Comparison of ENCODE assay signal across 1 cellular context in the genomic region with DNA sequence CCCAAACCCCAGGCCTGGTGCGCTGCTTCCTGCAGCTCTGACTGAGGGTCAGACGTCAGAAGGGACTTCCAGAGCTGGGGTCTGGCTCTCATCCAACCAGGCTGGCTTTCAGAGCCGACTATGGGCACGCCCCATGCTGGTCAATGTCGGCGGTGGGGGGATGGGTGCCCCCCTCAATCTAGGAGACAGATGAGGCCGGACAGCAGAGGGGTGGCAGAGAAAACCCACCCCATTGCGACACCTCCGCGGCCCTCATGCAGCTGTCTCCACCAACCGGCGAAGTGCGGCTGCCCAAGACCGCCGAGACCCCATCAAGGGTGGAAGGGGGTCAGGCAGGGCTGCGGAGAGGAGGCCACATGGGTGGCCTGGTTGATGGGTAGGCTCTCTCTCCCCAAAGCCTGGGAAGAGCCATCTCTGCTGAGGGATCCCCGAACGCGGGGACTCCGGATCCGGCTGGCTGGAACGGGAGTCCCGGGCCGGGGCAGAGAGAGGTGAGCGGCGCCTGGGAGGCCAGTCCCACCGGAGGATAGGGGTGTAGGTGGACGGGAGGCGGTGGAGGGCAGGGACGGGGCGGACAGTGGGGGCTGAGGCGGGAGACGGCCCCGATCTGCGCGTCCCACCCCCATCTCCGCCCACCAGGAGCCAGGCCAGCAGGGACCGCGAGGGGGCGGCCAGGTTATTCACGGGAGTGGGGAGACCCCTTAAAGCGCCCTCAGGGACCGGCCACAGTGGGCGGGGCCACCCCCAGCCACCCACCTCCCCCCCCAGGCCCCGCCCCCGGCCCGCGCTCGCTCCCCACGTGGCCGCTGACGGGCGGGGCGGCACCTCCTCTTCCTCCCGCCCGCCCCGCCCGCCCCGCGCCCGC.
TF ChIP-seq lines count a peak whose summit lies in the region.

A gene (plus strand): TSS at position 864 of the 865 bp plus-strand sequence. CDS start 11,748 bp downstream, outside the sequence.

TF ChIP-seq in HepG2, 621 proteins besides CTCF, POLR2A, EP300 and RAD21 (continued from another document and continues in another):
- TF ChIP-seq, protein P1, sequence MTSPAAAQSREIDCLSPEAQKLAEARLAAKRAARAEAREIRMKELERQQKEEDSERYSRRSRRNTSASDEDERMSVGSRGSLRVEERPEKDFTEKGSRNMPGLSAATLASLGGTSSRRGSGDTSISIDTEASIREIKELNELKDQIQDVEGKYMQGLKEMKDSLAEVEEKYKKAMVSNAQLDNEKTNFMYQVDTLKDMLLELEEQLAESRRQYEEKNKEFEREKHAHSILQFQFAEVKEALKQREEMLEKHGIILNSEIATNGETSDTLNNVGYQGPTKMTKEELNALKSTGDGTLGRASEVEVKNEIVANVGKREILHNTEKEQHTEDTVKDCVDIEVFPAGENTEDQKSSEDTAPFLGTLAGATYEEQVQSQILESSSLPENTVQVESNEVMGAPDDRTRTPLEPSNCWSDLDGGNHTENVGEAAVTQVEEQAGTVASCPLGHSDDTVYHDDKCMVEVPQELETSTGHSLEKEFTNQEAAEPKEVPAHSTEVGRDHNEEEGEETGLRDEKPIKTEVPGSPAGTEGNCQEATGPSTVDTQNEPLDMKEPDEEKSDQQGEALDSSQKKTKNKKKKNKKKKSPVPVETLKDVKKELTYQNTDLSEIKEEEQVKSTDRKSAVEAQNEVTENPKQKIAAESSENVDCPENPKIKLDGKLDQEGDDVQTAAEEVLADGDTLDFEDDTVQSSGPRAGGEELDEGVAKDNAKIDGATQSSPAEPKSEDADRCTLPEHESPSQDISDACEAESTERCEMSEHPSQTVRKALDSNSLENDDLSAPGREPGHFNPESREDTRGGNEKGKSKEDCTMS (CRISPR knock-in tag; conservative IDR thresholded peaks at IDR 0.05): no peak
- peak; percentile 27; the same call in 1 of the 2 replicates for TF ChIP-seq YEATS4 (CRISPR knock-in tag; IDR thresholded peaks at IDR 0.05; ENCODE audit: borderline replicate concordance)
- TF ChIP-seq ZNF572 (CRISPR knock-in tag; IDR thresholded peaks at IDR 0.05): no peak
- TF ChIP-seq ZNF33B (CRISPR knock-in tag; IDR thresholded peaks at IDR 0.05): 0 out of 2 replicates have a peak, but pooled peaks have one; percentile 22
- 0 out of 2 replicates have a peak, but pooled peaks have one; percentile 43 for TF ChIP-seq PHF21A (CRISPR knock-in tag; IDR thresholded peaks at IDR 0.05)
- TF ChIP-seq HDAC1 (CRISPR knock-in tag; IDR thresholded peaks at IDR 0.05): peak; percentile 59
- TF ChIP-seq, protein P2, sequence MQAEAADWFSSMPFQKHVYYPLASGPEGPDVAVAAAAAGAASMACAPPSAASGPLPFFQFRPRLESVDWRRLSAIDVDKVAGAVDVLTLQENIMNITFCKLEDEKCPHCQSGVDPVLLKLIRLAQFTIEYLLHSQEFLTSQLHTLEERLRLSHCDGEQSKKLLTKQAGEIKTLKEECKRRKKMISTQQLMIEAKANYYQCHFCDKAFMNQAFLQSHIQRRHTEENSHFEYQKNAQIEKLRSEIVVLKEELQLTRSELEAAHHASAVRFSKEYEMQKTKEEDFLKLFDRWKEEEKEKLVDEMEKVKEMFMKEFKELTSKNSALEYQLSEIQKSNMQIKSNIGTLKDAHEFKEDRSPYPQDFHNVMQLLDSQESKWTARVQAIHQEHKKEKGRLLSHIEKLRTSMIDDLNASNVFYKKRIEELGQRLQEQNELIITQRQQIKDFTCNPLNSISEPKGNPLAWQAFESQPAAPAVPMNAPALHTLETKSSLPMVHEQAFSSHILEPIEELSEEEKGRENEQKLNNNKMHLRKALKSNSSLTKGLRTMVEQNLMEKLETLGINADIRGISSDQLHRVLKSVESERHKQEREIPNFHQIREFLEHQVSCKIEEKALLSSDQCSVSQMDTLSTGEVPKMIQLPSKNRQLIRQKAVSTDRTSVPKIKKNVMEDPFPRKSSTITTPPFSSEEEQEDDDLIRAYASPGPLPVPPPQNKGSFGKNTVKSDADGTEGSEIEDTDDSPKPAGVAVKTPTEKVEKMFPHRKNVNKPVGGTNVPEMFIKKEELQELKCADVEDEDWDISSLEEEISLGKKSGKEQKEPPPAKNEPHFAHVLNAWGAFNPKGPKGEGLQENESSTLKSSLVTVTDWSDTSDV (CRISPR knock-in tag; IDR thresholded peaks at IDR 0.05): no peak
- TF ChIP-seq, protein P3, sequence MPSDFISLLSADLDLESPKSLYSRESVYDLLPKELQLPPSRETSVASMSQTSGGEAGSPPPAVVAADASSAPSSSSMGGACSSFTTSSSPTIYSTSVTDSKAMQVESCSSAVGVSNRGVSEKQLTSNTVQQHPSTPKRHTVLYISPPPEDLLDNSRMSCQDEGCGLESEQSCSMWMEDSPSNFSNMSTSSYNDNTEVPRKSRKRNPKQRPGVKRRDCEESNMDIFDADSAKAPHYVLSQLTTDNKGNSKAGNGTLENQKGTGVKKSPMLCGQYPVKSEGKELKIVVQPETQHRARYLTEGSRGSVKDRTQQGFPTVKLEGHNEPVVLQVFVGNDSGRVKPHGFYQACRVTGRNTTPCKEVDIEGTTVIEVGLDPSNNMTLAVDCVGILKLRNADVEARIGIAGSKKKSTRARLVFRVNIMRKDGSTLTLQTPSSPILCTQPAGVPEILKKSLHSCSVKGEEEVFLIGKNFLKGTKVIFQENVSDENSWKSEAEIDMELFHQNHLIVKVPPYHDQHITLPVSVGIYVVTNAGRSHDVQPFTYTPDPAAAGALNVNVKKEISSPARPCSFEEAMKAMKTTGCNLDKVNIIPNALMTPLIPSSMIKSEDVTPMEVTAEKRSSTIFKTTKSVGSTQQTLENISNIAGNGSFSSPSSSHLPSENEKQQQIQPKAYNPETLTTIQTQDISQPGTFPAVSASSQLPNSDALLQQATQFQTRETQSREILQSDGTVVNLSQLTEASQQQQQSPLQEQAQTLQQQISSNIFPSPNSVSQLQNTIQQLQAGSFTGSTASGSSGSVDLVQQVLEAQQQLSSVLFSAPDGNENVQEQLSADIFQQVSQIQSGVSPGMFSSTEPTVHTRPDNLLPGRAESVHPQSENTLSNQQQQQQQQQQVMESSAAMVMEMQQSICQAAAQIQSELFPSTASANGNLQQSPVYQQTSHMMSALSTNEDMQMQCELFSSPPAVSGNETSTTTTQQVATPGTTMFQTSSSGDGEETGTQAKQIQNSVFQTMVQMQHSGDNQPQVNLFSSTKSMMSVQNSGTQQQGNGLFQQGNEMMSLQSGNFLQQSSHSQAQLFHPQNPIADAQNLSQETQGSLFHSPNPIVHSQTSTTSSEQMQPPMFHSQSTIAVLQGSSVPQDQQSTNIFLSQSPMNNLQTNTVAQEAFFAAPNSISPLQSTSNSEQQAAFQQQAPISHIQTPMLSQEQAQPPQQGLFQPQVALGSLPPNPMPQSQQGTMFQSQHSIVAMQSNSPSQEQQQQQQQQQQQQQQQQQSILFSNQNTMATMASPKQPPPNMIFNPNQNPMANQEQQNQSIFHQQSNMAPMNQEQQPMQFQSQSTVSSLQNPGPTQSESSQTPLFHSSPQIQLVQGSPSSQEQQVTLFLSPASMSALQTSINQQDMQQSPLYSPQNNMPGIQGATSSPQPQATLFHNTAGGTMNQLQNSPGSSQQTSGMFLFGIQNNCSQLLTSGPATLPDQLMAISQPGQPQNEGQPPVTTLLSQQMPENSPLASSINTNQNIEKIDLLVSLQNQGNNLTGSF (CRISPR knock-in tag; IDR thresholded peaks at IDR 0.05): no peak
- 0 out of 2 replicates have a peak, but pooled peaks have one; percentile 30 for TF ChIP-seq ETV5 (CRISPR knock-in tag; IDR thresholded peaks at IDR 0.05; ENCODE audit: borderline replicate concordance)
- TF ChIP-seq, protein P4, sequence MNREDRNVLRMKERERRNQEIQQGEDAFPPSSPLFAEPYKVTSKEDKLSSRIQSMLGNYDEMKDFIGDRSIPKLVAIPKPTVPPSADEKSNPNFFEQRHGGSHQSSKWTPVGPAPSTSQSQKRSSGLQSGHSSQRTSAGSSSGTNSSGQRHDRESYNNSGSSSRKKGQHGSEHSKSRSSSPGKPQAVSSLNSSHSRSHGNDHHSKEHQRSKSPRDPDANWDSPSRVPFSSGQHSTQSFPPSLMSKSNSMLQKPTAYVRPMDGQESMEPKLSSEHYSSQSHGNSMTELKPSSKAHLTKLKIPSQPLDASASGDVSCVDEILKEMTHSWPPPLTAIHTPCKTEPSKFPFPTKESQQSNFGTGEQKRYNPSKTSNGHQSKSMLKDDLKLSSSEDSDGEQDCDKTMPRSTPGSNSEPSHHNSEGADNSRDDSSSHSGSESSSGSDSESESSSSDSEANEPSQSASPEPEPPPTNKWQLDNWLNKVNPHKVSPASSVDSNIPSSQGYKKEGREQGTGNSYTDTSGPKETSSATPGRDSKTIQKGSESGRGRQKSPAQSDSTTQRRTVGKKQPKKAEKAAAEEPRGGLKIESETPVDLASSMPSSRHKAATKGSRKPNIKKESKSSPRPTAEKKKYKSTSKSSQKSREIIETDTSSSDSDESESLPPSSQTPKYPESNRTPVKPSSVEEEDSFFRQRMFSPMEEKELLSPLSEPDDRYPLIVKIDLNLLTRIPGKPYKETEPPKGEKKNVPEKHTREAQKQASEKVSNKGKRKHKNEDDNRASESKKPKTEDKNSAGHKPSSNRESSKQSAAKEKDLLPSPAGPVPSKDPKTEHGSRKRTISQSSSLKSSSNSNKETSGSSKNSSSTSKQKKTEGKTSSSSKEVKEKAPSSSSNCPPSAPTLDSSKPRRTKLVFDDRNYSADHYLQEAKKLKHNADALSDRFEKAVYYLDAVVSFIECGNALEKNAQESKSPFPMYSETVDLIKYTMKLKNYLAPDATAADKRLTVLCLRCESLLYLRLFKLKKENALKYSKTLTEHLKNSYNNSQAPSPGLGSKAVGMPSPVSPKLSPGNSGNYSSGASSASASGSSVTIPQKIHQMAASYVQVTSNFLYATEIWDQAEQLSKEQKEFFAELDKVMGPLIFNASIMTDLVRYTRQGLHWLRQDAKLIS (CRISPR knock-in tag; IDR thresholded peaks at IDR 0.05): no peak
- peak; percentile 74 for TF ChIP-seq NCOA1 (CRISPR knock-in tag; IDR thresholded peaks at IDR 0.05)
- TF ChIP-seq ZNF788 (CRISPR knock-in tag; IDR thresholded peaks at IDR 0.05; ENCODE audit: borderline replicate concordance): 0 out of 2 replicates have a peak, but pooled peaks have one; percentile 22
- no peak for TF ChIP-seq EZH2 (conservative IDR thresholded peaks at IDR 0.05; ENCODE audit: low read depth, low read length)
- peak; percentile 56; the same call in 1 of the 2 replicates for TF ChIP-seq MYC (CRISPR knock-in tag; IDR thresholded peaks at IDR 0.05; ENCODE audit: borderline replicate concordance)
- peak; percentile 84; the same call in 1 of the 2 replicates for TF ChIP-seq ZNF850 (CRISPR knock-in tag; conservative IDR thresholded peaks at IDR 0.05)
- TF ChIP-seq, protein P5, sequence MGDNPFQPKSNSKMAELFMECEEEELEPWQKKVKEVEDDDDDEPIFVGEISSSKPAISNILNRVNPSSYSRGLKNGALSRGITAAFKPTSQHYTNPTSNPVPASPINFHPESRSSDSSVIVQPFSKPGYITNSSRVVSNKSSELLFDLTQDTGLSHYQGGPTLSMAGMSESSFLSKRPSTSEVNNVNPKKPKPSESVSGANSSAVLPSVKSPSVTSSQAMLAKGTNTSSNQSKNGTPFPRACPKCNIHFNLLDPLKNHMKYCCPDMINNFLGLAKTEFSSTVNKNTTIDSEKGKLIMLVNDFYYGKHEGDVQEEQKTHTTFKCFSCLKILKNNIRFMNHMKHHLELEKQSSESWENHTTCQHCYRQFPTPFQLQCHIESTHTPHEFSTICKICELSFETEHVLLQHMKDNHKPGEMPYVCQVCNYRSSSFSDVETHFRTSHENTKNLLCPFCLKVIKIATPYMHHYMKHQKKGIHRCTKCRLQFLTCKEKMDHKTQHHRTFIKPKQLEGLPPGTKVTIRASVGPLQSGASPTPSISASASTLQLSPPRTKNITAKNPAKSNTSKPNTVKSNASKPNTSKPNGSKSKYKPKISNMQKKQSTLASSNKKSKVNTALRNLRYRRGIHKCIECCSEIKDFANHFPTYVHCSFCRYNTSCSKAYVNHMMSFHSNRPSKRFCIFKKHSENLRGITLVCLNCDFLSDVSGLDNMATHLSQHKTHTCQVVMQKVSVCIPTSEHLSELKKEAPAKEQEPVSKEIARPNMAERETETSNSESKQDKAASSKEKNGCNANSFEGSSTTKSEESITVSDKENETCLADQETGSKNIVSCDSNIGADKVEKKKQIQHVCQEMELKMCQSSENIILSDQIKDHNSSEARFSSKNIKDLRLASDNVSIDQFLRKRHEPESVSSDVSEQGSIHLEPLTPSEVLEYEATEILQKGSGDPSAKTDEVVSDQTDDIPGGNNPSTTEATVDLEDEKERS (CRISPR knock-in tag; IDR thresholded peaks at IDR 0.05): no peak; the same call in 1 of the 2 replicates
- TF ChIP-seq, protein P6, sequence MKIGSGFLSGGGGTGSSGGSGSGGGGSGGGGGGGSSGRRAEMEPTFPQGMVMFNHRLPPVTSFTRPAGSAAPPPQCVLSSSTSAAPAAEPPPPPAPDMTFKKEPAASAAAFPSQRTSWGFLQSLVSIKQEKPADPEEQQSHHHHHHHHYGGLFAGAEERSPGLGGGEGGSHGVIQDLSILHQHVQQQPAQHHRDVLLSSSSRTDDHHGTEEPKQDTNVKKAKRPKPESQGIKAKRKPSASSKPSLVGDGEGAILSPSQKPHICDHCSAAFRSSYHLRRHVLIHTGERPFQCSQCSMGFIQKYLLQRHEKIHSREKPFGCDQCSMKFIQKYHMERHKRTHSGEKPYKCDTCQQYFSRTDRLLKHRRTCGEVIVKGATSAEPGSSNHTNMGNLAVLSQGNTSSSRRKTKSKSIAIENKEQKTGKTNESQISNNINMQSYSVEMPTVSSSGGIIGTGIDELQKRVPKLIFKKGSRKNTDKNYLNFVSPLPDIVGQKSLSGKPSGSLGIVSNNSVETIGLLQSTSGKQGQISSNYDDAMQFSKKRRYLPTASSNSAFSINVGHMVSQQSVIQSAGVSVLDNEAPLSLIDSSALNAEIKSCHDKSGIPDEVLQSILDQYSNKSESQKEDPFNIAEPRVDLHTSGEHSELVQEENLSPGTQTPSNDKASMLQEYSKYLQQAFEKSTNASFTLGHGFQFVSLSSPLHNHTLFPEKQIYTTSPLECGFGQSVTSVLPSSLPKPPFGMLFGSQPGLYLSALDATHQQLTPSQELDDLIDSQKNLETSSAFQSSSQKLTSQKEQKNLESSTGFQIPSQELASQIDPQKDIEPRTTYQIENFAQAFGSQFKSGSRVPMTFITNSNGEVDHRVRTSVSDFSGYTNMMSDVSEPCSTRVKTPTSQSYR (CRISPR knock-in tag; IDR thresholded peaks at IDR 0.05; ENCODE audit: borderline replicate concordance): peak; percentile 64; the same call in 1 of the 2 replicates
- TF ChIP-seq, protein P7, sequence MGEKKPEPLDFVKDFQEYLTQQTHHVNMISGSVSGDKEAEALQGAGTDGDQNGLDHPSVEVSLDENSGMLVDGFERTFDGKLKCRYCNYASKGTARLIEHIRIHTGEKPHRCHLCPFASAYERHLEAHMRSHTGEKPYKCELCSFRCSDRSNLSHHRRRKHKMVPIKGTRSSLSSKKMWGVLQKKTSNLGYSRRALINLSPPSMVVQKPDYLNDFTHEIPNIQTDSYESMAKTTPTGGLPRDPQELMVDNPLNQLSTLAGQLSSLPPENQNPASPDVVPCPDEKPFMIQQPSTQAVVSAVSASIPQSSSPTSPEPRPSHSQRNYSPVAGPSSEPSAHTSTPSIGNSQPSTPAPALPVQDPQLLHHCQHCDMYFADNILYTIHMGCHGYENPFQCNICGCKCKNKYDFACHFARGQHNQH (CRISPR knock-in tag; IDR thresholded peaks at IDR 0.05): peak; percentile 42; the same call in 1 of the 2 replicates
- TF ChIP-seq, protein P8, sequence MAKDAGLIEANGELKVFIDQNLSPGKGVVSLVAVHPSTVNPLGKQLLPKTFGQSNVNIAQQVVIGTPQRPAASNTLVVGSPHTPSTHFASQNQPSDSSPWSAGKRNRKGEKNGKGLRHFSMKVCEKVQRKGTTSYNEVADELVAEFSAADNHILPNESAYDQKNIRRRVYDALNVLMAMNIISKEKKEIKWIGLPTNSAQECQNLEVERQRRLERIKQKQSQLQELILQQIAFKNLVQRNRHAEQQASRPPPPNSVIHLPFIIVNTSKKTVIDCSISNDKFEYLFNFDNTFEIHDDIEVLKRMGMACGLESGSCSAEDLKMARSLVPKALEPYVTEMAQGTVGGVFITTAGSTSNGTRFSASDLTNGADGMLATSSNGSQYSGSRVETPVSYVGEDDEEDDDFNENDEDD (CRISPR knock-in tag; IDR thresholded peaks at IDR 0.05; ENCODE audit: borderline replicate concordance): 0 out of 2 replicates have a peak, but pooled peaks have one; percentile 28
- no peak for TF ChIP-seq HHEX (CRISPR knock-in tag; IDR thresholded peaks at IDR 0.05)
- TF ChIP-seq HOXA7 (CRISPR knock-in tag; IDR thresholded peaks at IDR 0.05): peak; percentile 88; the same call in 1 of the 2 replicates
- no peak for TF ChIP-seq ZNF496 (CRISPR knock-in tag; IDR thresholded peaks at IDR 0.05; ENCODE audit: insufficient replicate concordance)
